28 cellular contexts compared by ENCODE assay signal in genomic region chr20:13205402-13205801, GRCh38. TPM values are rescaled to one million over a fixed set of nuclear protein-coding genes. Genes with fewer than 3 reads are reported as not detected.
"Had no signal": no experiment of that assay in that cellular context is flagged by ENCODE, and none has a peak within 500 bp of the region (broad histone marks: within the 10 kb centered on the region; RNA-seq: fewer than 3 reads in every experiment).

No MANE protein-coding gene starts in this region.

- H3K9me3 ChIP-seq: adrenal gland had no signal

- H3K27ac ChIP-seq: adrenal gland, PC-9, RWPE1, SK-N-MC had no signal

- H3K4me1 ChIP-seq: adrenal gland had no signal

- H3K36me3 ChIP-seq: adrenal gland had no signal

- H2AFZ ChIP-seq: PC-9 had no signal

- H3K4me2 ChIP-seq: PC-9 had no signal

- H3K27me3 ChIP-seq: adrenal gland had no signal

- H3K4me3 ChIP-seq: adrenal gland, PC-9, SK-N-MC had no signal

- FAIRE-seq: astrocyte, RCC 7860 had no signal

- ATAC-seq: activated CD4-positive, alpha-beta T cell treated with anti-CD3 and anti-CD28 coated beads for 36 hours; activated CD4-positive, CD25-positive, alpha-beta regulatory T cell treated with anti-CD3 and anti-CD28 coated beads, Interleukin-2, amount 50 U/mL, for 24 hours; activated CD8-positive, alpha-beta T cell treated with anti-CD3 and anti-CD28 coated beads, Interleukin-2, amount 10 ng/mL, durations not matched to agents 7 days and 5 days; activated naive CD4-positive, alpha-beta T cell treated with anti-CD3 and anti-CD28 coated beads, Interleukin-2, amount 50 U/mL, for 72 hours; WTC11 had no signal

- DNase-seq: activated CD4-positive, alpha-beta T cell treated with anti-CD3 and anti-CD28 coated beads for 36 hours; activated CD4-positive, alpha-beta T cell treated with anti-CD3 and anti-CD28 coated beads, Interleukin-2, amount 10 ng/mL, durations not matched to agents 7 days and 5 days; activated CD4-positive, alpha-beta T cell treated with anti-CD3 and anti-CD28 coated beads, Interleukin-2, amount 50 U/mL, for 48 hours; activated CD8-positive, alpha-beta T cell treated with anti-CD3 and anti-CD28 coated beads, Interleukin-2, amount 10 ng/mL, durations not matched to agents 7 days and 5 days; activated gamma-delta T cell treated with Interleukin-2 at 50 U/mL for 16 hours; activated naive CD4-positive, alpha-beta T cell treated with anti-CD3 and anti-CD28 coated beads for 36 hours; activated T-cell treated with anti-CD3 and anti-CD28 coated beads, Interleukin-2, amount 50 U/mL, for 24 hours; adrenal gland; central memory CD4-positive, alpha-beta T cell; Kasumi-1; KG1; NCI-H187; NCI-H2107; NCI-H2171; NCI-H510A; NCI-H526; NCI-H748 treated with DMSO at 0.1 percent for 48 hours; NK-92 treated with Interleukin-12 subunit alpha and Interleukin-12 subunit beta, amount 100 ng/mL, for 24 hours; Right ventricle myocardium superior had no signal

RNA-seq across cellular contexts. Expression of gene ISM1, which starts 15.7 kb away (rescaled TPM):
- total RNA-seq: OCI-LY7, PC-9 had no signal
